17 cellular contexts compared by ENCODE assay signal in genomic region chr1:241109039-241109438, GRCh38.
DNase-seq lines count a peak whose midpoint lies in the region; ATAC-seq, FAIRE-seq and TF ChIP-seq lines count a peak whose summit lies in the region.
"Had no signal": no experiment of that assay in that cellular context is flagged by ENCODE, and none has a peak within 500 bp of the region (broad histone marks: within the 10 kb centered on the region; RNA-seq: fewer than 3 reads in every experiment).

No MANE protein-coding gene starts in this region.

- TF ChIP-seq RAD21 in H1 (IDR thresholded peaks at IDR 0.05 in 1 of 2, conservative IDR thresholded peaks at IDR 0.05 in 1 of 2; ENCODE audit: low read depth in 2 of 2, low read length in 2 of 2), result no peak

- H4K8ac ChIP-seq in H1 (ENCODE audit: extremely low read depth, insufficient read depth, low read length), result no peak overlapping the region
- peak overlapping the region; percentile 17 for H4K8ac ChIP-seq in neuronal stem cell (ENCODE audit: low read depth, low read length)

- H3K4me3 Mint-ChIP-seq in type B pancreatic cell, result no peak overlapping the region
- H3K4me3 Mint-ChIP-seq: CD8-positive, alpha-beta memory T cell; GM23338; H9 had no signal

- no peaks in the 10 kb centered on the region for H3K36me3 Mint-ChIP-seq in type B pancreatic cell

- H2AFZ ChIP-seq in H1 (ENCODE audit: low read length), result 0 out of 2 replicates have a peak overlapping the region, but pooled peaks have one; percentile 23
- H2AFZ ChIP-seq in neuronal stem cell (ENCODE audit: low read length), result no peak overlapping the region

- H2BK20ac ChIP-seq in H1 (ENCODE audit: low read length), result no peak overlapping the region

- DNase-seq in G401 (ENCODE audit: low spot score) (peak; percentile 43), H1 (ENCODE audit: low read depth in 1 of 2, low spot score in 2 of 2) (no peak), neuronal stem cell (ENCODE audit: low spot score) (no peak), type B pancreatic cell (ENCODE audit: extremely low spot score, unreplicated experiment) (no peak), DMS 273 treated with DMSO at 0.1 percent for 48 hours (lab: John Stamatoyannopoulos, UW) (no peak), activated T-cell treated with anti-CD3 and anti-CD28 coated beads for 4 hours (no peak)
- DNase-seq: 8988T; AML-193; Caco-2; CD8-positive, alpha-beta memory T cell; H9; IMR-90 had no signal

- TF ChIP-seq EP300 in H1 (IDR thresholded peaks at IDR 0.05; ENCODE audit: borderline replicate concordance in 1 of 2, low read depth in 2 of 2, low read length in 2 of 2), result no peak

- H2BK15ac ChIP-seq in H1 (ENCODE audit: low read length) (no peak overlapping the region), neuronal stem cell (ENCODE audit: low read length) (no peak overlapping the region)

- H3K23me2 ChIP-seq in H1 (ENCODE audit: low read depth, low read length), result no peaks in the 10 kb centered on the region

- CTCF ChIA-PET in H1 (lab: Charles Lee; ENCODE audit: partially characterized antibody), result interaction anchor here (0.6 to 0.7 kb wide), 2 partner anchors 13 to 53 kb away, joined by 3 read pairs; no protein-coding TSS in a partner anchor

- H3K79me1 ChIP-seq in H1 (ENCODE audit: low read depth, low read length) (no peaks in the 10 kb centered on the region), neuronal stem cell (ENCODE audit: low read depth, low read length) (no peaks in the 10 kb centered on the region)

- peaks cover 17% of the 10 kb centered on the region for H3K27me3 Mint-ChIP-seq in type B pancreatic cell
- H3K27me3 Mint-ChIP-seq: CD8-positive, alpha-beta memory T cell had no signal

- ATAC-seq in GM21528 (IDR thresholded peaks at IDR 0.05; ENCODE audit: low FRiP score, unreplicated experiment), result no peak
- ATAC-seq: GM12878, GM23338 had no signal

- H4K5ac ChIP-seq in H1 (ENCODE audit: insufficient read length, low read depth, low read length), result no peak overlapping the region

- H3K27ac Mint-ChIP-seq in type B pancreatic cell, result peak overlapping the region; percentile 93
- H3K27ac Mint-ChIP-seq: GM23338, H9 had no signal

- FAIRE-seq in H1 (lab: Jason Lieb, UNC), result no peak
- FAIRE-seq: GM12878, GM18507 had no signal

- no peak overlapping the region; a peak in 1 of 7 replicates for H3K9ac ChIP-seq in H1 (replicated peaks in 1 of 4; ENCODE audit: extremely low read depth in 1 of 4, low read depth in 3 of 4, low read length in 3 of 4)
- no peak overlapping the region for H3K9ac ChIP-seq in neuronal stem cell (ENCODE audit: low read depth, low read length, poor library complexity)
- H3K9ac ChIP-seq: BLaER1 had no signal

- no peaks in the 10 kb centered on the region for H4K20me1 ChIP-seq in H1 (replicated peaks in 1 of 2; ENCODE audit: control insufficient read depth in 1 of 2, insufficient read depth in 2 of 2, low read length in 2 of 2)
- H4K20me1 ChIP-seq: BLaER1 had no signal

- no peak overlapping the region for H3K4me3 ChIP-seq in H1 (ENCODE audit: extremely low read depth in 1 of 4, insufficient read depth in 2 of 4, low read depth in 3 of 4, low read length in 4 of 4)
- H3K4me3 ChIP-seq in neuronal stem cell (ENCODE audit: low read length in 2 of 2), result no peak overlapping the region
- H3K4me3 ChIP-seq: BLaER1, GM12878, GM23338 had no signal

- H3K36me3 ChIP-seq in H1 (ENCODE audit: control insufficient read depth in 2 of 4, insufficient read depth in 4 of 4, low read length in 3 of 4) (no peaks in the 10 kb centered on the region), neuronal stem cell (replicated peaks in 1 of 2; ENCODE audit: control insufficient read depth in 2 of 2, insufficient read depth in 2 of 2, low read length in 2 of 2) (no peaks in the 10 kb centered on the region)
- H3K36me3 ChIP-seq: BLaER1 had no signal

- H2BK12ac ChIP-seq in H1 (ENCODE audit: low read depth, low read length), result no peak overlapping the region; the same call in 1 of the 2 replicates
- H2BK12ac ChIP-seq in neuronal stem cell (ENCODE audit: low read length), result no peak overlapping the region

- H3K9me3 ChIP-seq in H1 (ENCODE audit: insufficient read depth in 2 of 2, low read depth in 1 of 2, low read length in 1 of 2) (no peaks in the 10 kb centered on the region), neuronal stem cell (replicated peaks in 1 of 2; ENCODE audit: control insufficient read depth in 2 of 2, insufficient read depth in 1 of 2, low read depth in 1 of 2, low read length in 2 of 2) (no peaks in the 10 kb centered on the region)
- H3K9me3 ChIP-seq: BLaER1, Caco-2 had no signal

- H4K91ac ChIP-seq in H1 (replicated peaks; ENCODE audit: insufficient read length, low read length) (no peak overlapping the region), neuronal stem cell (ENCODE audit: low read depth, low read length, poor library complexity) (no peak overlapping the region)

- WGBS in H1 (ENCODE audit: extremely low coverage in 1 of 2, insufficient coverage in 1 of 2, insufficient read length in 1 of 2, insufficient replicate concordance in 2 of 2, low coverage in 1 of 2, low lambda C conversion rate in 2 of 2, missing lambda C conversion rate in 1 of 2), 2 experiments, result 87 to 100% methylated on average over 1 to 7 of the region's 7 CpGs
- WGBS in neuronal stem cell (ENCODE audit: extremely low coverage in 2 of 2, insufficient read length in 2 of 2, insufficient replicate concordance in 1 of 2), 2 donors, result no CpG with 5 or more reads among the region's 7 CpGs

- no peak overlapping the region for H3K4ac ChIP-seq in H1 (replicated peaks; ENCODE audit: insufficient read length, low read depth, low read length)
- H3K4ac ChIP-seq in neuronal stem cell (ENCODE audit: low read length), result no peak overlapping the region

- H3K27me3 ChIP-seq in H1 (replicated peaks in 1 of 4; ENCODE audit: control insufficient read depth in 3 of 4, extremely low read depth in 1 of 4, insufficient read depth in 3 of 4, low read length in 3 of 4) (no peaks in the 10 kb centered on the region), neuronal stem cell (ENCODE audit: control insufficient read depth in 3 of 3, insufficient read depth in 3 of 3, low read depth in 1 of 3, low read length in 3 of 3) (peaks cover 0 to 3% (median 0%) of the 10 kb centered on the region in 3 experiments)
- H3K27me3 ChIP-seq: BLaER1 had no signal

- H3K18ac ChIP-seq in H1 (ENCODE audit: extremely low read depth, low read length) (no peak overlapping the region), neuronal stem cell (ENCODE audit: low read length) (no peak overlapping the region)

- H3K4me1 ChIP-seq in H1 (replicated peaks in 1 of 4; ENCODE audit: control insufficient read depth in 3 of 4, insufficient read depth in 4 of 4, low read length in 3 of 4) (peaks cover 0 to 2% (median 0%) of the 10 kb centered on the region in 4 experiments; a peak in 1 of 7 replicates), neuronal stem cell (ENCODE audit: control insufficient read depth in 2 of 2, insufficient read depth in 1 of 2, low read depth in 1 of 2, low read length in 2 of 2) (no peaks in the 10 kb centered on the region)
- H3K4me1 ChIP-seq: BLaER1 had no signal

- no peak overlapping the region for H3K56ac ChIP-seq in H1 (replicated peaks; ENCODE audit: insufficient read length, low read depth, low read length)

- no peak overlapping the region for H3K4me2 ChIP-seq in H1 (ENCODE audit: insufficient read depth in 1 of 2, low read depth in 2 of 2, low read length in 2 of 2)
- no peak overlapping the region for H3K4me2 ChIP-seq in neuronal stem cell (ENCODE audit: insufficient read depth, low read length, poor library complexity, severe bottlenecking)
- H3K4me2 ChIP-seq: BLaER1, GM23338 had no signal

- H3K27ac ChIP-seq in H1 (ENCODE audit: low read depth, low read length) (no peak overlapping the region), neuronal stem cell (replicated peaks; ENCODE audit: low read length) (no peak overlapping the region)
- H3K27ac ChIP-seq: BLaER1 had no signal

- POLR2A ChIA-PET in H1 (lab: Charles Lee; ENCODE audit: partially characterized antibody), result no interaction called here

- in situ Hi-C loops in G401 (cut with HindIII; ENCODE audit: low sequenced_read_pairs), result no loop called here

- peaks cover 20% of the 10 kb centered on the region for H3K4me1 Mint-ChIP-seq in type B pancreatic cell (ENCODE audit: unreplicated experiment)
- H3K4me1 Mint-ChIP-seq: CD8-positive, alpha-beta memory T cell had no signal

- H2BK5ac ChIP-seq in H1 (ENCODE audit: low read depth, low read length), result no peak overlapping the region
- no peak overlapping the region for H2BK5ac ChIP-seq in neuronal stem cell (ENCODE audit: low read length)

- no peak for TF ChIP-seq POLR2A in H1 (IDR thresholded peaks at IDR 0.05; ENCODE audit: control extremely low read depth in 1 of 2, low read depth in 2 of 2, low read length in 2 of 2)

- TF ChIP-seq CTCF in H1 (IDR thresholded peaks at IDR 0.05; ENCODE audit: control extremely low read depth in 1 of 3, insufficient read depth in 1 of 3, low read depth in 1 of 3, low read length in 3 of 3), result no peak
- TF ChIP-seq CTCF in type B pancreatic cell (conservative IDR thresholded peaks at IDR 0.05), result no peak

- H2BK120ac ChIP-seq in H1 (replicated peaks; ENCODE audit: low read depth, low read length) (no peak overlapping the region), neuronal stem cell (ENCODE audit: low read depth, low read length) (no peak overlapping the region)

- H3K23ac ChIP-seq in H1 (ENCODE audit: insufficient read length) (no peak overlapping the region), neuronal stem cell (ENCODE audit: low read depth, low read length, poor library complexity) (no peak overlapping the region)

- H3K14ac ChIP-seq in H1 (ENCODE audit: insufficient read length) (no peak overlapping the region), neuronal stem cell (ENCODE audit: low read length) (no peak overlapping the region)

- peaks cover 9% of the 10 kb centered on the region for H3K9me3 Mint-ChIP-seq in type B pancreatic cell
- H3K9me3 Mint-ChIP-seq: GM23338, H9 had no signal

- H2AK5ac ChIP-seq in H1 (ENCODE audit: low read depth, low read length), result 0 out of 2 replicates have a peak overlapping the region, but pooled peaks have one; percentile 45
- H2AK5ac ChIP-seq in neuronal stem cell (ENCODE audit: low read depth, low read length), result no peak overlapping the region

- no peaks in the 10 kb centered on the region for H3K79me2 ChIP-seq in H1 (ENCODE audit: control insufficient read depth in 1 of 2, insufficient read depth in 2 of 2, low read length in 2 of 2)

TF ChIP-seq in H1, 55 proteins besides CTCF, POLR2A, EP300 and RAD21 (continues in another document):
- TF ChIP-seq GABPA (IDR thresholded peaks at IDR 0.05; ENCODE audit: borderline replicate concordance, insufficient read depth, low read length), result no peak
- no peak for TF ChIP-seq MAFK (IDR thresholded peaks at IDR 0.05; ENCODE audit: low read depth, low read length)
- TF ChIP-seq NANOG (IDR thresholded peaks at IDR 0.05; ENCODE audit: insufficient read depth, low read depth, low read length, poor library complexity, severe bottlenecking), result no peak
- TF ChIP-seq TAF7 (optimal IDR thresholded peaks at IDR 0.05; ENCODE audit: borderline replicate concordance, low read depth, low read length), result no peak
- TF ChIP-seq RBBP5 (IDR thresholded peaks at IDR 0.05; ENCODE audit: borderline replicate concordance, low read depth, low read length), result no peak
- no peak for TF ChIP-seq RNF2 (IDR thresholded peaks at IDR 0.05; ENCODE audit: borderline replicate concordance, low read depth, low read length, missing control alignments, poor library complexity, severe bottlenecking)
- TF ChIP-seq TEAD4 (IDR thresholded peaks at IDR 0.05; ENCODE audit: low read depth, low read length), result no peak
